1 cellular context compared by ENCODE assay signal in genomic region chr1:99279525-99279924, GRCh38.
TF ChIP-seq lines count a peak whose summit lies in the region.

No MANE protein-coding gene starts in this region.

TF ChIP-seq in SK-N-SH treated with all-trans-retinoic acid at 6 μM for 48 hours, 23 proteins besides CTCF, POLR2A, EP300 and RAD21 (continued from another document):
- TF ChIP-seq PPARA (CRISPR knock-in tag; IDR thresholded peaks at IDR 0.05; ENCODE audit: borderline replicate concordance) (no peak), ZC3H10 (CRISPR knock-in tag; IDR thresholded peaks at IDR 0.05) (no peak), ZNF565 (CRISPR knock-in tag; conservative IDR thresholded peaks at IDR 0.05; ENCODE audit: low read depth) (no peak), OSR1 (CRISPR knock-in tag; IDR thresholded peaks at IDR 0.05) (no peak), CREB5 (CRISPR knock-in tag; IDR thresholded peaks at IDR 0.05; ENCODE audit: low read depth) (0 out of 2 replicates have a peak, but pooled peaks have one; percentile 61), ISL1 (CRISPR knock-in tag; IDR thresholded peaks at IDR 0.05) (peak; percentile 75), TCF4 (CRISPR knock-in tag; IDR thresholded peaks at IDR 0.05; ENCODE audit: borderline replicate concordance) (peak; percentile 98), POU6F1 (CRISPR knock-in tag; IDR thresholded peaks at IDR 0.05; ENCODE audit: borderline replicate concordance, low read depth) (no peak; the same call in 1 of the 2 replicates), GLIS3 (CRISPR knock-in tag; IDR thresholded peaks at IDR 0.05) (no peak), TOX (CRISPR knock-in tag; IDR thresholded peaks at IDR 0.05; ENCODE audit: borderline replicate concordance) (no peak), CSDC2 (CRISPR knock-in tag; IDR thresholded peaks at IDR 0.05) (no peak), ZFP30 (CRISPR knock-in tag; IDR thresholded peaks at IDR 0.05) (no peak), BACH2 (CRISPR knock-in tag; IDR thresholded peaks at IDR 0.05; ENCODE audit: borderline replicate concordance) (no peak), CSRNP3 (CRISPR knock-in tag; IDR thresholded peaks at IDR 0.05) (0 out of 2 replicates have a peak, but pooled peaks have one; percentile 43), RARB (CRISPR knock-in tag; IDR thresholded peaks at IDR 0.05) (no peak)
